Comparison of ENCODE assay signal across 1 cellular context in genomic region chr5:88860501-88860900, GRCh38.
TF ChIP-seq lines count a peak whose summit lies in the region.

No MANE protein-coding gene starts in this region.

TF ChIP-seq in IMR-90, 13 proteins besides CTCF, POLR2A, EP300 and RAD21:
- no peak for TF ChIP-seq CHD1 (IDR thresholded peaks at IDR 0.05; ENCODE audit: low read depth, low read length)
- TF ChIP-seq RFX5 (IDR thresholded peaks at IDR 0.05; ENCODE audit: low read depth, low read length), result no peak
- TF ChIP-seq CEBPB (IDR thresholded peaks at IDR 0.05; ENCODE audit: low read depth, low read length), result no peak
